Comparison of ENCODE assay signal across 8 cellular contexts in the genomic region with DNA sequence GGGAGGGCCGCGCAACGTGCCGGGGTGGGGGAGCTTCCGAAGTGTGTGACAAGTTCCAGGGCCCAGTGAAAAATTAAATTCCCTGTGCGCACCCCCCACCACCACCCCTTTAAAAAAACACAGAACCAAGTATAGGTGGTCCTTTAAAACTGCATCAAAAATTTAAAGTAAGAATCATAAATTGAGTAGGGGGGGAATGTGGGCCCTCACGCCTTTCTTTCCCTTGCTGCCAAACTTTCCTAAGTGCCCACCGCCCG. TPM values are rescaled to one million over a fixed set of nuclear protein-coding genes. Genes with fewer than 3 reads are reported as not detected.
DNase-seq lines count a peak whose midpoint lies in the region; ATAC-seq and TF ChIP-seq lines count a peak whose summit lies in the region.

No MANE protein-coding gene starts in this region.

- H3K36me3 ChIP-seq in left lung = no peaks in the 10 kb centered on the region
- no peaks in the 10 kb centered on the region for H3K36me3 ChIP-seq in testis (ENCODE audit: low read depth, missing control alignments)

- no peak overlapping the region for H3K27ac Mint-ChIP-seq in activated naive CD4-positive, alpha-beta T cell treated with anti-CD3 and anti-CD28 coated beads for 36 hours
- no peak overlapping the region for H3K27ac Mint-ChIP-seq in activated naive CD8-positive, alpha-beta T cell

- no peak for ATAC-seq in left lung

- no peaks in the 10 kb centered on the region for H3K9me3 Mint-ChIP-seq in activated naive CD4-positive, alpha-beta T cell treated with anti-CD3 and anti-CD28 coated beads for 36 hours
- no peaks in the 10 kb centered on the region for H3K9me3 Mint-ChIP-seq in activated naive CD8-positive, alpha-beta T cell (ENCODE audit: low read depth)

- WGBS in testis, 2 donors = 17% methylated on average over 7 to 9 of the region's 9 CpGs

- no peaks in the 10 kb centered on the region for H3K36me3 Mint-ChIP-seq in activated naive CD4-positive, alpha-beta T cell treated with anti-CD3 and anti-CD28 coated beads for 36 hours (ENCODE audit: low read depth)
- H3K36me3 Mint-ChIP-seq in activated naive CD8-positive, alpha-beta T cell = no peaks in the 10 kb centered on the region

- H3K9me3 ChIP-seq in left lung (no peaks in the 10 kb centered on the region), testis (no peaks in the 10 kb centered on the region)

- intact Hi-C loops in activated naive CD4-positive, alpha-beta T cell treated with anti-CD3 and anti-CD28 coated beads for 36 hours (cut with micrococcal nuclease) = loop anchor here (1.0 to 10.0 kb wide), 9 partner anchors 105 to 1980 kb away; partner anchors contain the start of genes PEX13 and PUS10
- intact Hi-C loops in left lung (cut with DNase I) = no loop called here
- intact Hi-C loops in testis (cut with DNase I; ENCODE audit: low total_unique reads) = no loop called here

- H3K27me3 ChIP-seq in left lung (peaks cover 59 to 100% of the 10 kb centered on the region in 2 donors), testis (no peaks in the 10 kb centered on the region)

- no peak for TF ChIP-seq POLR2A in testis (IDR thresholded peaks at IDR 0.05)

- no peak for TF ChIP-seq CTCF in left lung (IDR thresholded peaks at IDR 0.05)
- TF ChIP-seq CTCF in testis (IDR thresholded peaks at IDR 0.05) = no peak

- H3K4me1 ChIP-seq in left lung (peaks cover 9 to 71% of the 10 kb centered on the region in 2 donors), testis (peaks cover 25% of the 10 kb centered on the region)

- H3K27ac ChIP-seq in left lung = no peak overlapping the region
- H3K27ac ChIP-seq in testis = no peak overlapping the region

- H3K27me3 Mint-ChIP-seq in activated naive CD4-positive, alpha-beta T cell treated with anti-CD3 and anti-CD28 coated beads for 36 hours (ENCODE audit: low read depth) = peaks cover 66% of the 10 kb centered on the region
- peaks cover 27% of the 10 kb centered on the region for H3K27me3 Mint-ChIP-seq in activated naive CD8-positive, alpha-beta T cell

- DNase-seq in activated naive CD4-positive, alpha-beta T cell treated with anti-CD3 and anti-CD28 coated beads for 36 hours = no peak
- no peak for DNase-seq in activated naive CD4-positive, alpha-beta T cell treated with anti-CD3 and anti-CD28 coated beads, Interleukin-2, amount 50 U/mL, for 16 hours
- no peak for DNase-seq in left lung
- DNase-seq in testis = no peak
- DNase-seq in A172 (ENCODE audit: low spot score) = no peak
- DNase-seq in NCI-H2029 treated with DMSO at 0.1 percent for 48 hours (lab: John Stamatoyannopoulos, UW) = no peak
- DNase-seq in activated CD8-positive, alpha-beta memory T cell treated with anti-CD3 and anti-CD28 coated beads, Interleukin-2, amount 50 U/mL, for 4 hours = no peak

- CTCF ChIA-PET in activated naive CD4-positive, alpha-beta T cell treated with anti-CD3 and anti-CD28 coated beads for 36 hours (lab: Charles Lee) = interaction anchor here (1.1 kb wide), 1 partner anchor 117 kb away, joined by 3 read pairs; no protein-coding TSS in a partner anchor

- H3K4me3 Mint-ChIP-seq in activated naive CD4-positive, alpha-beta T cell treated with anti-CD3 and anti-CD28 coated beads for 36 hours = peak overlapping the region; percentile 42
- peak overlapping the region; percentile 72 for H3K4me3 Mint-ChIP-seq in activated naive CD8-positive, alpha-beta T cell

- H3K4me1 Mint-ChIP-seq in activated naive CD4-positive, alpha-beta T cell treated with anti-CD3 and anti-CD28 coated beads for 36 hours (ENCODE audit: low read depth) = peaks cover 36% of the 10 kb centered on the region
- H3K4me1 Mint-ChIP-seq in activated naive CD8-positive, alpha-beta T cell (ENCODE audit: low read depth) = peaks cover 32% of the 10 kb centered on the region

- peak overlapping the region; percentile 58 to 64 for H3K4me3 ChIP-seq in left lung
- peak overlapping the region; percentile 57 to 71 for H3K4me3 ChIP-seq in testis

RNA-seq across cellular contexts. Expression of gene BCL11A, which starts 2.5 kb away (rescaled TPM):
- total RNA-seq in activated naive CD4-positive, alpha-beta T cell treated with anti-CD3 and anti-CD28 coated beads for 36 hours = under 1 TPM; 0.52 to 0.67 TPM
- total RNA-seq in left lung = 1 to 10 TPM; 4.0 to 7.3 TPM
- total RNA-seq in testis = 10 to 100 TPM in 1 of 2 donors, 1 to 10 TPM in 1; 4.1 to 11.6 TPM
- polyA plus RNA-seq in testis (ENCODE audit: insufficient read depth, low read depth, low replicate concordance) = 5.1 TPM
- not detected in 2 replicates for total RNA-seq in A172 (2014; rRNA removed; shearing (Covaris generic))
